In genomic region chr10:13890617-13891541, GRCh38 we compare ENCODE assay signal across 8 cellular contexts.
DNase-seq lines count a peak whose midpoint lies in the region; ATAC-seq lines count a peak whose summit lies in the region.

No MANE protein-coding gene starts in this region.

- H3K4me3 Mint-ChIP-seq in activated naive CD4-positive, alpha-beta T cell treated with anti-CD3 and anti-CD28 coated beads, Interleukin-2, amount 10 ng/mL, durations not matched to agents 7 days and 5 days: peak overlapping the region; percentile 22

- H3K4me3 ChIP-seq in iPS DF 6.9 (ENCODE audit: low read length) (peak overlapping the region; percentile 73), skeletal muscle cell (ENCODE audit: low read depth, low read length) (peak overlapping the region; percentile 69)

- CTCF ChIA-PET in activated naive CD4-positive, alpha-beta T cell treated with anti-CD3 and anti-CD28 coated beads, Interleukin-2, amount 10 ng/mL, durations not matched to agents 7 days and 5 days (lab: Charles Lee): no interaction called here

- no peak for DNase-seq in activated naive CD4-positive, alpha-beta T cell treated with anti-CD3 and anti-CD28 coated beads, Interleukin-2, amount 10 ng/mL, durations not matched to agents 7 days and 5 days
- no peak for DNase-seq in activated naive CD4-positive, alpha-beta T cell treated with Interleukin-2 at 50 U/mL for 16 hours
- peak; percentile 18 for DNase-seq in amniotic epithelial cell (ENCODE audit: low read depth)
- DNase-seq in iPS DF 6.9 (ENCODE audit: low read depth, low spot score): no peak
- DNase-seq in skeletal muscle cell (ENCODE audit: low read depth): peak; percentile 26

- no peaks in the 10 kb centered on the region for H3K36me3 Mint-ChIP-seq in activated naive CD4-positive, alpha-beta T cell treated with anti-CD3 and anti-CD28 coated beads, Interleukin-2, amount 10 ng/mL, durations not matched to agents 7 days and 5 days

- H3K27ac Mint-ChIP-seq in activated naive CD4-positive, alpha-beta T cell treated with anti-CD3 and anti-CD28 coated beads, Interleukin-2, amount 10 ng/mL, durations not matched to agents 7 days and 5 days: no peak overlapping the region

- no peaks in the 10 kb centered on the region for H3K9me3 ChIP-seq in iPS DF 6.9 (ENCODE audit: control insufficient read depth, insufficient read depth, low read length)

- H3K4me1 Mint-ChIP-seq in activated naive CD4-positive, alpha-beta T cell treated with anti-CD3 and anti-CD28 coated beads, Interleukin-2, amount 10 ng/mL, durations not matched to agents 7 days and 5 days: peaks cover 12% of the 10 kb centered on the region

- no CpG with 5 or more reads among the region's 41 CpGs for whole genome bisulfite sequencing in iPS DF 6.9 (ENCODE audit: insufficient coverage, insufficient read length)

- no peaks in the 10 kb centered on the region for H3K36me3 ChIP-seq in iPS DF 6.9 (ENCODE audit: control insufficient read depth, insufficient read depth, low read length)

- no peak for ATAC-seq in HG02588 (IDR thresholded peaks at IDR 0.05; ENCODE audit: unreplicated experiment)
- ATAC-seq in HG03039 (IDR thresholded peaks at IDR 0.05; ENCODE audit: unreplicated experiment): no peak
- no peak for ATAC-seq in HG03108 (IDR thresholded peaks at IDR 0.05; ENCODE audit: unreplicated experiment)

- H3K27me3 ChIP-seq in iPS DF 6.9 (ENCODE audit: control insufficient read depth, insufficient read depth, low read length): no peaks in the 10 kb centered on the region

- no peaks in the 10 kb centered on the region for H3K9me3 Mint-ChIP-seq in activated naive CD4-positive, alpha-beta T cell treated with anti-CD3 and anti-CD28 coated beads, Interleukin-2, amount 10 ng/mL, durations not matched to agents 7 days and 5 days

- H3K27ac ChIP-seq in iPS DF 6.9 (ENCODE audit: low read length): no peak overlapping the region

- H3K4me1 ChIP-seq in iPS DF 6.9 (ENCODE audit: control insufficient read depth, insufficient read depth, low read length): peaks cover 1% of the 10 kb centered on the region; the same call in 1 of the 2 replicates

- H3K27me3 Mint-ChIP-seq in activated naive CD4-positive, alpha-beta T cell treated with anti-CD3 and anti-CD28 coated beads, Interleukin-2, amount 10 ng/mL, durations not matched to agents 7 days and 5 days: peaks cover 85% of the 10 kb centered on the region

Comparison
In these comparisons a context has a peak if more than half of its experiments do, and no peak if none do; other contexts are left out.
1. DNase-seq: peak in amniotic epithelial cell (single experiment) and skeletal muscle cell (single experiment); none in activated naive CD4-positive, alpha-beta T cell treated with anti-CD3 and anti-CD28 coated beads, Interleukin-2, amount 10 ng/mL, durations not matched to agents 7 days and 5 days (single experiment), activated naive CD4-positive, alpha-beta T cell treated with Interleukin-2 at 50 U/mL for 16 hours (single experiment) and iPS DF 6.9 (single experiment).